In genomic region chr17:63589646-63590045, GRCh38 we compare ENCODE assay signal across 32 cellular contexts.
"Had no signal": no experiment of that assay in that cellular context is flagged by ENCODE, and none has a peak within 500 bp of the region (broad histone marks: within the 10 kb centered on the region; RNA-seq: fewer than 3 reads in every experiment).

No MANE protein-coding gene starts in this region.

- H3K9me3 Mint-ChIP-seq: activated naive CD8-positive, alpha-beta T cell treated with anti-CD3 and anti-CD28 coated beads for 36 hours; dendritic cell treated with granulocyte-macrophage colony-stimulating factor and Interleukin-4, amounts not matched to agents 40 ng/mL and 50 ng/mL, for 4 days; endodermal cell; naive thymus-derived CD8-positive, alpha-beta T cell; neural crest cell; stimulated activated naive B cell treated with anti-CD40 and anti-IgM and Interleukin-4, amounts not matched to agents 10 μg/mL and 1 μg/mL and 100 μg/mL, for 72 hours; T-cell; T-helper 2 cell treated with Interferon-gamma antibody and Interleukin-4, amounts not matched to agents 5 μg/mL and 100 μg/mL, for 36 hours had no signal

- H3K4me3 Mint-ChIP-seq: activated CD4-positive, alpha-beta T cell treated with anti-CD3 and anti-CD28 coated beads for 36 hours; activated CD8-positive, alpha-beta memory T cell treated with anti-CD3 and anti-CD28 coated beads, Interleukin-2, amount 10 ng/mL, durations not matched to agents 7 days and 5 days; activated CD8-positive, alpha-beta T cell treated with anti-CD3 and anti-CD28 coated beads, Interleukin-2, amount 10 ng/mL, durations not matched to agents 7 days and 5 days; activated naive CD8-positive, alpha-beta T cell treated with anti-CD3 and anti-CD28 coated beads for 36 hours; dendritic cell treated with granulocyte-macrophage colony-stimulating factor and Interleukin-4, amounts not matched to agents 40 ng/mL and 50 ng/mL, for 4 days; endodermal cell; naive thymus-derived CD8-positive, alpha-beta T cell; neural crest cell; stimulated activated naive B cell treated with anti-CD40 and anti-IgM and Interleukin-4, amounts not matched to agents 10 μg/mL and 1 μg/mL and 100 μg/mL, for 72 hours; T-cell; T-helper 2 cell treated with Interferon-gamma antibody and Interleukin-4, amounts not matched to agents 5 μg/mL and 100 μg/mL, for 36 hours had no signal

- H3K27me3 Mint-ChIP-seq: activated CD4-positive, alpha-beta T cell treated with anti-CD3 and anti-CD28 coated beads for 36 hours; activated CD8-positive, alpha-beta memory T cell treated with anti-CD3 and anti-CD28 coated beads, Interleukin-2, amount 10 ng/mL, durations not matched to agents 7 days and 5 days; activated naive CD8-positive, alpha-beta T cell treated with anti-CD3 and anti-CD28 coated beads for 36 hours; dendritic cell treated with granulocyte-macrophage colony-stimulating factor and Interleukin-4, amounts not matched to agents 40 ng/mL and 50 ng/mL, for 4 days; naive thymus-derived CD8-positive, alpha-beta T cell; stimulated activated naive B cell treated with anti-CD40 and anti-IgM and Interleukin-4, amounts not matched to agents 10 μg/mL and 1 μg/mL and 100 μg/mL, for 72 hours; T-cell had no signal

- ATAC-seq: activated CD4-positive, alpha-beta T cell treated with anti-CD3 and anti-CD28 coated beads for 36 hours; activated CD8-positive, alpha-beta memory T cell treated with anti-CD3 and anti-CD28 coated beads, Interleukin-2, amount 10 ng/mL, durations not matched to agents 7 days and 5 days; activated CD8-positive, alpha-beta T cell treated with anti-CD3 and anti-CD28 coated beads, Interleukin-2, amount 10 ng/mL, durations not matched to agents 7 days and 5 days; gastrocnemius medialis; left colon; naive thymus-derived CD8-positive, alpha-beta T cell; pancreas; stimulated activated naive B cell treated with anti-CD40 and anti-IgM and Interleukin-4, amounts not matched to agents 10 μg/mL and 1 μg/mL and 100 μg/mL, for 72 hours; T-cell; upper lobe of right lung had no signal

- H3K9me3 ChIP-seq: gastrocnemius medialis, pancreas, prostate gland, suprapubic skin, tibial artery, upper lobe of right lung had no signal

- H3K27ac ChIP-seq: brain microvascular endothelial cell, gastrocnemius medialis, pancreas, prostate gland, suprapubic skin, tibial artery, upper lobe of right lung had no signal

- DNase-seq: activated CD4-positive, alpha-beta T cell treated with anti-CD3 and anti-CD28 coated beads for 36 hours; activated CD4-positive, CD25-positive, alpha-beta regulatory T cell; activated CD8-positive, alpha-beta memory T cell treated with anti-CD3 and anti-CD28 coated beads, Interleukin-2, amount 10 ng/mL, durations not matched to agents 7 days and 5 days; activated CD8-positive, alpha-beta T cell treated with anti-CD3 and anti-CD28 coated beads, Interleukin-2, amount 10 ng/mL, durations not matched to agents 7 days and 5 days; activated naive CD4-positive, alpha-beta T cell; activated naive CD8-positive, alpha-beta T cell treated with anti-CD3 and anti-CD28 coated beads for 36 hours; amniotic stem cell; brain microvascular endothelial cell; central memory CD4-positive, alpha-beta T cell; endodermal cell; gastrocnemius medialis; glutamatergic neuron; hippocampal formation; left colon; midbrain; naive thymus-derived CD8-positive, alpha-beta T cell; nucleus accumbens; pancreas; retina; stimulated activated CD4-positive, alpha-beta T cell treated with anti-CD3 and anti-CD28 coated beads, Interleukin-1b, Interleukin-23, amount 100 ng/mL, for 48 hours; stimulated activated CD4-positive, alpha-beta T cell treated with anti-CD3 and anti-CD28 coated beads, Interleukin-4, amount 100 ng/mL, for 4 hours; stimulated activated CD8-positive, alpha-beta memory T cell treated with anti-CD3 and anti-CD28 coated beads, Interleukin-4, amount 100 ng/mL, for 48 hours; stimulated activated naive B cell treated with anti-CD40 and anti-IgM and Interleukin-4, amounts not matched to agents 10 μg/mL and 1 μg/mL and 100 μg/mL, for 72 hours; T-cell; tibial artery; upper lobe of right lung had no signal

- H3K27ac Mint-ChIP-seq: activated CD4-positive, alpha-beta T cell treated with anti-CD3 and anti-CD28 coated beads for 36 hours; activated CD8-positive, alpha-beta T cell treated with anti-CD3 and anti-CD28 coated beads, Interleukin-2, amount 10 ng/mL, durations not matched to agents 7 days and 5 days; activated naive CD8-positive, alpha-beta T cell treated with anti-CD3 and anti-CD28 coated beads for 36 hours; dendritic cell treated with granulocyte-macrophage colony-stimulating factor and Interleukin-4, amounts not matched to agents 40 ng/mL and 50 ng/mL, for 4 days; endodermal cell; stimulated activated naive B cell treated with anti-CD40 and anti-IgM and Interleukin-4, amounts not matched to agents 10 μg/mL and 1 μg/mL and 100 μg/mL, for 72 hours; T-helper 2 cell treated with Interferon-gamma antibody and Interleukin-4, amounts not matched to agents 5 μg/mL and 100 μg/mL, for 36 hours had no signal

- H3K4me2 ChIP-seq: smooth muscle cell had no signal

- H3K4me1 Mint-ChIP-seq: endodermal cell, neural crest cell had no signal

- H3K4me3 ChIP-seq: gastrocnemius medialis, pancreas, prostate gland, smooth muscle cell, suprapubic skin, tibial artery, upper lobe of right lung had no signal

- H3K4me1 ChIP-seq: gastrocnemius medialis, pancreas, suprapubic skin, tibial artery, upper lobe of right lung had no signal

- H3K27me3 ChIP-seq: brain microvascular endothelial cell, gastrocnemius medialis, pancreas, suprapubic skin, tibial artery, upper lobe of right lung had no signal
